ENCODE assay signal across 22 cellular contexts in the genomic region with DNA sequence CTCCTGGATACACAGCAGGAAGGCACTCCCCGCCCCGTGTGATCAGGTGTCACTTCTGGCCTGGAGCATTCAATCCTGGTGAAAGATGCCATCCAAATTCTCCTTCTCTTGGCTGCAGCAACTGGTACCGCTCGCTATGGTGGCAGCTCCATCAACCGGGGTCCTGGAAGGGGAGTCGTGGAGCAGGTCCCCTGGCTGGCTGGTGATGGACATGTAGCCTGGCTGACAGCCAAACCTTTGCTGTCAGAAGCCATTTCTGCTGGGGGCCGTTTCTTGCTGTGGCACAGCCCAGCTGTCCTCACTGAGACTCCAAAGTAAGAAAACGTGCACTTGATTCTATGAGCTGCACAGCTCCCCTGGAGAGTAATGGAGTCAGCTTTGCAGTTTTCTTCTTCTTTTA. TPM values are rescaled to one million over a fixed set of nuclear protein-coding genes. Genes with fewer than 3 reads are reported as not detected.
"Had no signal": no experiment of that assay in that cellular context is flagged by ENCODE, and none has a peak within 500 bp of the region (broad histone marks: within the 10 kb centered on the region; RNA-seq: fewer than 3 reads in every experiment).

No MANE protein-coding gene starts in this region.

- ATAC-seq: activated CD8-positive, alpha-beta memory T cell treated with anti-CD3 and anti-CD28 coated beads, Interleukin-2, amount 10 ng/mL, durations not matched to agents 7 days and 5 days; activated T-helper 17 cell treated with anti-CD3 and anti-CD28 coated beads, Interleukin-2, amount 50 U/mL, for 72 hours; psoas muscle; right cardiac atrium; stimulated activated naive CD8-positive, alpha-beta T cell treated with anti-CD3 and anti-CD28 coated beads, Interleukin-15, Interleukin-2, amounts not matched to agents 100 U/mL and 50 U/mL, for 24 hours had no signal

- H3K36me3 ChIP-seq: left ventricle myocardium inferior, tibial artery had no signal

- H3K27ac ChIP-seq: dorsolateral prefrontal cortex, left ventricle myocardium inferior, psoas muscle, skin epidermis, tibial artery had no signal

- H3K9me3 ChIP-seq: left ventricle myocardium inferior, psoas muscle, tibial artery had no signal

- H3K4me1 ChIP-seq: psoas muscle had no signal

- DNase-seq: activated B cell treated with CpG ODN at 0.5 μM for 24 hours; activated CD4-positive, alpha-beta memory T cell treated with anti-CD3 and anti-CD28 coated beads for 36 hours; activated CD4-positive, alpha-beta T cell treated with anti-CD3 and anti-CD28 coated beads for 4 hours; activated CD8-positive, alpha-beta memory T cell treated with anti-CD3 and anti-CD28 coated beads, Interleukin-2, amount 10 ng/mL, durations not matched to agents 7 days and 5 days; activated naive CD4-positive, alpha-beta T cell; activated naive CD8-positive, alpha-beta T cell treated with anti-CD3 and anti-CD28 coated beads, Interleukin-2, amount 10 ng/mL, durations not matched to agents 7 days and 5 days; amygdala; dorsolateral prefrontal cortex; endodermal cell; erythroblast; head of caudate nucleus; left ventricle myocardium inferior; mammary epithelial cell; psoas muscle; right cardiac atrium; stimulated activated naive CD8-positive, alpha-beta T cell treated with anti-CD3 and anti-CD28 coated beads, Interleukin-15, Interleukin-2, amounts not matched to agents 100 U/mL and 50 U/mL, for 24 hours; tibial artery had no signal

- H3K4me3 ChIP-seq: dorsolateral prefrontal cortex, left ventricle myocardium inferior, psoas muscle, skin epidermis, tibial artery had no signal

- FAIRE-seq: colon, frontal cortex had no signal

RNA-seq across cellular contexts. Expression of a gene that starts 7.1 kb away (rescaled TPM):
- total RNA-seq: neural crest cell had no signal
